Comparison of ENCODE assay signal across 21 cellular contexts in the genomic region with DNA sequence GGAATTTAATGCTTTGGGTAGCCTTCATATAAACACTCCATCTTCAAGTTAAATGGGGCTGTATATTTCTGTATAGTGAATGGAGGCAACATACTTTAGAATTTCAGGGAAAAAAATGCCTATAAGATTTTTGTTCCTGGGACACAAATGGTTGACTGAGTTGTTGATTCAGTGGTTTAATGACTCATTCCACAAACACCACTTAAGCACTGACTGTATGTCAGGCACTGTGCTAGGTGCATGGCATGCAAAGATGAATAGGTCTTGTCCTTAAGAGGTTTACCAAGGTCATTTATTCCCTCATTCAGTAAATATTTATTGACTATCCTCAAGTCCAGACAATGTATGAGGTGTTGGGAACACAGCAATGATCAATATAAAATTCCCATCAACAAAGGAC.
"Had no signal": no experiment of that assay in that cellular context is flagged by ENCODE, and none has a peak within 500 bp of the region (broad histone marks: within the 10 kb centered on the region; RNA-seq: fewer than 3 reads in every experiment).

No MANE protein-coding gene starts in this region.

- H3K27ac Mint-ChIP-seq: activated naive CD4-positive, alpha-beta T cell treated with anti-CD3 and anti-CD28 coated beads, Interleukin-2, amount 10 ng/mL, durations not matched to agents 7 days and 5 days; activated T-cell treated with anti-CD3 and anti-CD28 coated beads, Interleukin-2, amount 50 U/mL, for 24 hours; naive B cell; stimulated activated memory B cell treated with anti-CD40 and anti-IgM and Interleukin-4, amounts not matched to agents 10 μg/mL and 1 μg/mL and 100 μg/mL, for 72 hours had no signal

- H3K27me3 Mint-ChIP-seq: stimulated activated memory B cell treated with anti-CD40 and anti-IgM and Interleukin-4, amounts not matched to agents 10 μg/mL and 1 μg/mL and 100 μg/mL, for 72 hours had no signal

- H3K4me3 Mint-ChIP-seq: activated naive CD4-positive, alpha-beta T cell treated with anti-CD3 and anti-CD28 coated beads, Interleukin-2, amount 10 ng/mL, durations not matched to agents 7 days and 5 days; activated T-cell treated with anti-CD3 and anti-CD28 coated beads, Interleukin-2, amount 50 U/mL, for 24 hours; naive B cell; stimulated activated memory B cell treated with anti-CD40 and anti-IgM and Interleukin-4, amounts not matched to agents 10 μg/mL and 1 μg/mL and 100 μg/mL, for 72 hours had no signal

- FAIRE-seq: frontal cortex, urothelium cell line had no signal

- DNase-seq: activated CD4-positive, alpha-beta T cell treated with anti-CD3 and anti-CD28 coated beads for 1 hour; activated CD8-positive, alpha-beta memory T cell treated with anti-CD3 and anti-CD28 coated beads for 24 hours; activated CD8-positive, alpha-beta memory T cell treated with anti-CD3 and anti-CD28 coated beads, Interleukin-2, amount 50 U/mL, for 4 hours; activated naive CD4-positive, alpha-beta T cell treated with anti-CD3 and anti-CD28 coated beads, Interleukin-2, amount 10 ng/mL, durations not matched to agents 7 days and 5 days; activated T-cell treated with anti-CD3 and anti-CD28 coated beads, Interleukin-2, amount 50 U/mL, for 24 hours; amygdala; effector CD8-positive, alpha-beta T cell; hippocampal formation; left cardiac atrium; mesenchymal stem cell; naive B cell; nucleus accumbens; sigmoid colon; stimulated activated CD4-positive, alpha-beta T cell treated with anti-CD3 and anti-CD28 coated beads, Interleukin-15, amount 100 ng/mL, for 24 hours; stomach had no signal

- H3K4me3 ChIP-seq: sigmoid colon, smooth muscle cell, stomach, suprapubic skin, tibial nerve had no signal

- H3K4me1 Mint-ChIP-seq: activated naive CD4-positive, alpha-beta T cell treated with anti-CD3 and anti-CD28 coated beads, Interleukin-2, amount 10 ng/mL, durations not matched to agents 7 days and 5 days; naive B cell; stimulated activated memory B cell treated with anti-CD40 and anti-IgM and Interleukin-4, amounts not matched to agents 10 μg/mL and 1 μg/mL and 100 μg/mL, for 72 hours had no signal

- H3K36me3 Mint-ChIP-seq: activated naive CD4-positive, alpha-beta T cell treated with anti-CD3 and anti-CD28 coated beads, Interleukin-2, amount 10 ng/mL, durations not matched to agents 7 days and 5 days; naive B cell; stimulated activated memory B cell treated with anti-CD40 and anti-IgM and Interleukin-4, amounts not matched to agents 10 μg/mL and 1 μg/mL and 100 μg/mL, for 72 hours had no signal

- H3K9me3 Mint-ChIP-seq: activated naive CD4-positive, alpha-beta T cell treated with anti-CD3 and anti-CD28 coated beads, Interleukin-2, amount 10 ng/mL, durations not matched to agents 7 days and 5 days; activated T-cell treated with anti-CD3 and anti-CD28 coated beads, Interleukin-2, amount 50 U/mL, for 24 hours; stimulated activated memory B cell treated with anti-CD40 and anti-IgM and Interleukin-4, amounts not matched to agents 10 μg/mL and 1 μg/mL and 100 μg/mL, for 72 hours had no signal

- H3K27me3 ChIP-seq: sigmoid colon, stomach, suprapubic skin, tibial nerve had no signal

- H3K36me3 ChIP-seq: sigmoid colon, stomach, suprapubic skin, tibial nerve had no signal
